Comparison of ENCODE assay signal across 8 cellular contexts in the genomic region with DNA sequence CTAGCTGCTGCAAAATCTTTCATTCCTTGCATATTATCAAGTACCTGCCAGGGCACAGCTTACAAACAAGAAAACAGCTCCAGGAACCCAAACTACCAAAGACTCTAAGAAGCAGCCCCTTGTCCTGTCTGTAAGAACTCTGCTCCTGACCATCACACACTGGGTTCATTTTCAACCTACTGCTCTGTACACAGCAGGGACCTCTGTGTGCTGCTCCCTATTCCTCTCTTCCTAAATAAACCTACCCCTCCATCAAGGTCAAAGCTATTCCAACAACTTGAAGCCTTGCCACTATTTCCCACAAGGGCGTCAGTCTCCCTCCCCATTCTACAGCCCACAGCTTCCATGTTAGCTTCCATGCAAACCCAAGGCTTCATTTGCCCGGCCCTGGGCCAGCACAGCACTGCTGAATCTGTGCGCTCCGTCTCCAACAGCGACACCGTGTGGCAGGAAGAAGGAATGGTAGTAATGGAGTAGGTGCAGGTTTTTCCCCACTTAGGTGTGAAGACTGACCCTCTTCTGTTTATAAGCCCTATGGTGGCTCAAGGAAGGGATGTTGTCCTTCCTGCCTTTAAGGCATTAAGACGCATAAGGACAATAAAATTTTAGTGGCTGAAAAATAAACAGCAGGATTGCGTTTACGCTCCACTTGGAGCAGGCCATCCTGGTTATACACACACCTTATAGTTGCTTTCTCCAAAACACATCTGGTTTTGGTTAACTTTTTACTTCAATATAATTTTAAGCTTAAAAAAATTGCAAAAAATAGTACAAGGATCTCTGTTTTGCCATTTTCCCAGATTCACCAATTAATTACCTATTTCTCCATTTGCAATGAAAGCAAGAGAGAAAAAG.
DNase-seq lines count a peak whose midpoint lies in the region; ATAC-seq and TF ChIP-seq lines count a peak whose summit lies in the region.

No MANE protein-coding gene starts in this region.

- no peaks in the 10 kb centered on the region for H3K9me2 ChIP-seq in Karpas-422 (replicated peaks; ENCODE audit: insufficient read depth, low read length)
- no peaks in the 10 kb centered on the region for H3K9me2 ChIP-seq in SU-DHL-6 (replicated peaks; ENCODE audit: insufficient read depth, low read length)

- H3K4me3 ChIP-seq in AG04450 (ENCODE audit: low read depth, low read length) = no peak overlapping the region
- H3K4me3 ChIP-seq in GM12864 (ENCODE audit: low read depth, low read length) = no peak overlapping the region
- no peak overlapping the region for H3K4me3 ChIP-seq in Karpas-422 (ENCODE audit: low read length)
- H3K4me3 ChIP-seq in SU-DHL-6 (ENCODE audit: insufficient read depth, low read length, poor library complexity, severe bottlenecking) = no peak overlapping the region
- H3K4me3 ChIP-seq in epithelial cell of proximal tubule (ENCODE audit: low read depth, low read length) = no peak overlapping the region

- TF ChIP-seq CTCF in AG04450 (IDR thresholded peaks at IDR 0.05; ENCODE audit: low read depth, low read length) = peak; percentile 77
- TF ChIP-seq CTCF in GM12864 (IDR thresholded peaks at IDR 0.05; ENCODE audit: low read depth, low read length, missing control alignments) = peak; percentile 84
- TF ChIP-seq CTCF in SU-DHL-6 (IDR thresholded peaks at IDR 0.05; ENCODE audit: insufficient read depth, low read length, poor library complexity, severe bottlenecking) = peak; percentile 81
- peak; percentile 98 for TF ChIP-seq CTCF in epithelial cell of proximal tubule (conservative IDR thresholded peaks at IDR 0.05; ENCODE audit: low read depth, low read length)

- H3K79me2 ChIP-seq in Karpas-422 (ENCODE audit: low read length) (no peaks in the 10 kb centered on the region), SU-DHL-6 (ENCODE audit: insufficient read depth, low read length) (no peaks in the 10 kb centered on the region)

- peaks cover 6% of the 10 kb centered on the region for H3K27me3 ChIP-seq in AG04450 (ENCODE audit: control insufficient read depth, insufficient read depth, low read length)
- H3K27me3 ChIP-seq in Karpas-422 (ENCODE audit: low read length) = no peaks in the 10 kb centered on the region; the same call in 1 of the 2 replicates
- no peaks in the 10 kb centered on the region for H3K27me3 ChIP-seq in SU-DHL-6 (ENCODE audit: low read length)

- no peak for DNase-seq in AG04450 (ENCODE audit: low read depth, low spot score)
- DNase-seq in GM12864 (ENCODE audit: low read depth) = no peak
- DNase-seq in Karpas-422 = peak; percentile 88
- DNase-seq in epithelial cell of proximal tubule (ENCODE audit: low read depth) = no peak
- peak; percentile 74 for DNase-seq in myocyte (ENCODE audit: low read depth)

- H3K4me1 ChIP-seq in Karpas-422 (ENCODE audit: low read length) = peaks cover 2% of the 10 kb centered on the region; the same call in 1 of the 2 replicates

- ATAC-seq in GM18511 (IDR thresholded peaks at IDR 0.05; ENCODE audit: unreplicated experiment) (no peak), HG03280 (IDR thresholded peaks at IDR 0.05; ENCODE audit: unreplicated experiment) (no peak)

- POLR2A ChIA-PET in AG04450 (lab: Yijun Ruan, JAX) = interaction anchor here (1.0 to 1.2 kb wide), 2 partner anchors 37 to 174 kb away, joined by 3 to 7 read pairs; no protein-coding TSS in a partner anchor

- H3K36me3 ChIP-seq in Karpas-422 (ENCODE audit: insufficient read depth, low read length) (no peaks in the 10 kb centered on the region), SU-DHL-6 (ENCODE audit: low read length) (no peaks in the 10 kb centered on the region)

- H2AFZ ChIP-seq in Karpas-422 (ENCODE audit: low read length) (no peak overlapping the region), SU-DHL-6 (ENCODE audit: low read depth, low read length, severe bottlenecking) (no peak overlapping the region)

- H3K27ac ChIP-seq in AG04450 (ENCODE audit: low read depth, low read length) (no peak overlapping the region), Karpas-422 (ENCODE audit: low read length) (no peak overlapping the region), SU-DHL-6 (ENCODE audit: low read depth, low read length) (no peak overlapping the region)

- CTCF ChIA-PET in AG04450 (lab: Charles Lee) = interaction anchor here (0.6 to 2.6 kb wide), 17 partner anchors 9 to 544 kb away, joined by 3 to 25 read pairs (median 4); partner anchors contain the start of genes NXT1 and THBD

- no peaks in the 10 kb centered on the region for H4K20me1 ChIP-seq in Karpas-422 (ENCODE audit: insufficient read depth, low read depth, low read length)
- no peaks in the 10 kb centered on the region for H4K20me1 ChIP-seq in SU-DHL-6 (ENCODE audit: low read depth, low read length)

- H3K9me3 ChIP-seq in AG04450 (ENCODE audit: control insufficient read depth, insufficient read depth, low read length) (peaks cover 11% of the 10 kb centered on the region), Karpas-422 (ENCODE audit: low read length) (no peaks in the 10 kb centered on the region), SU-DHL-6 (ENCODE audit: insufficient read depth, low read length) (no peaks in the 10 kb centered on the region)

- H3K9ac ChIP-seq in Karpas-422 (ENCODE audit: low read length) = no peak overlapping the region
- no peak overlapping the region for H3K9ac ChIP-seq in SU-DHL-6 (ENCODE audit: low read length)

- no peaks in the 10 kb centered on the region for H3F3A ChIP-seq in SU-DHL-6 (ENCODE audit: insufficient read depth)

- no peak overlapping the region for H3K4me2 ChIP-seq in Karpas-422 (ENCODE audit: low read depth, low read length, poor library complexity, severe bottlenecking)
- no peak overlapping the region for H3K4me2 ChIP-seq in SU-DHL-6 (ENCODE audit: low read depth, low read length, poor library complexity, severe bottlenecking)

Comparison
In these comparisons a context has a peak if more than half of its experiments do, and no peak if none do; other contexts are left out.
1. DNase-seq: peak in Karpas-422 (single experiment) and myocyte (single experiment); none in AG04450 (single experiment), GM12864 (single experiment) and epithelial cell of proximal tubule (single experiment).
2. Peak in every context shown above with its lines, with median percentiles within 50 percentile points of each other: CTCF ChIP-seq.